ENCODE assay signal across 14 cellular contexts in the genomic region with DNA sequence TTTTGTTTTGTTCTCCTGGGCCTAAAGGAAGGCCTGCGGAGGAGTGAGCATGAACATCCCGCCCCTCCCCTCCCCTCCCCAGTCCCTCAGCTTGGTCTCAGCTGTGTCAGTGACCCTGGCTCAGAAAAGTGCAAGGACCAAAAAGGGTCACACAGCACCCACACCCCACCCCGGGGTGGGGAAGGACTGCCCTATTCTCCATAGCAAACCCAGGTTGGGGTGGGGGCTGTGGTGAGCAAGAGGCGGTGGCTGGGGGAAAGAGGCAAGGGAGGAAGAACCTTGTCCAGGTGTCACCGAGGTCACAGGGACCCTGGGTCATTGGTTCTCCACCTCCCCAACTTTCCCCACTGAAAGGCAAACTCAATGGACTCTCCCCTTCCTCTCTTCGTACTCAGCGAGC. TPM values are rescaled to one million over a fixed set of nuclear protein-coding genes. Genes with fewer than 3 reads are reported as not detected.
DNase-seq lines count a peak whose midpoint lies in the region; ATAC-seq, FAIRE-seq and TF ChIP-seq lines count a peak whose summit lies in the region.
"Had no signal": no experiment of that assay in that cellular context is flagged by ENCODE, and none has a peak within 500 bp of the region (broad histone marks: within the 10 kb centered on the region; RNA-seq: fewer than 3 reads in every experiment).

No MANE protein-coding gene starts in this region.

- H3K27ac ChIP-seq in HUES6 (ENCODE audit: low read depth, low read length) (no peak overlapping the region), H1 (ENCODE audit: low read depth, low read length) (no peak overlapping the region), upper lobe of right lung (no peak overlapping the region), osteoblast (ENCODE audit: low read depth, low read length) (no peak overlapping the region)

- TF ChIP-seq EP300 in H1 (IDR thresholded peaks at IDR 0.05; ENCODE audit: borderline replicate concordance in 1 of 2, low read depth in 2 of 2, low read length in 2 of 2) = no peak

- H3K23me2 ChIP-seq in H1 (ENCODE audit: low read depth, low read length) = peaks cover 4% of the 10 kb centered on the region; the same call in 1 of the 2 replicates

- peak overlapping the region; percentile 56; the same call in 1 of the 2 replicates for H3K4me3 ChIP-seq in HUES6 (ENCODE audit: low read depth, low read length)
- no peak overlapping the region for H3K4me3 ChIP-seq in H1 (ENCODE audit: extremely low read depth in 1 of 4, insufficient read depth in 2 of 4, low read depth in 3 of 4, low read length in 4 of 4)
- H3K4me3 ChIP-seq in upper lobe of right lung = no peak overlapping the region
- no peak overlapping the region for H3K4me3 ChIP-seq in osteoblast (ENCODE audit: insufficient read depth, low read length)

- H3K9me3 Mint-ChIP-seq in nephron progenitor cell = no peaks in the 10 kb centered on the region

- H3K27me3 Mint-ChIP-seq in nephron progenitor cell (ENCODE audit: low read depth, poor library complexity) (peaks cover 21% of the 10 kb centered on the region), T-helper 17 cell (peaks cover 74% of the 10 kb centered on the region)

- TF ChIP-seq RAD21 in H1 (IDR thresholded peaks at IDR 0.05 in 1 of 2, conservative IDR thresholded peaks at IDR 0.05 in 1 of 2; ENCODE audit: low read depth in 2 of 2, low read length in 2 of 2) = no peak

- H2BK12ac ChIP-seq in H1 (ENCODE audit: low read depth, low read length) = peak overlapping the region; percentile 85

- H3K4me1 ChIP-seq in HUES6 (ENCODE audit: control insufficient read depth, insufficient read depth, low read length) (peaks cover 23% of the 10 kb centered on the region; the same call in 1 of the 2 replicates), H1 (replicated peaks in 1 of 4; ENCODE audit: control insufficient read depth in 3 of 4, insufficient read depth in 4 of 4, low read length in 3 of 4) (peaks cover 0 to 13% (median 8%) of the 10 kb centered on the region in 4 experiments; a peak in 6 of 7 replicates), upper lobe of right lung (peaks cover 17% of the 10 kb centered on the region), osteoblast (ENCODE audit: insufficient read depth, low read length) (peaks cover 14% of the 10 kb centered on the region)

- 0 out of 2 replicates have a peak overlapping the region, but pooled peaks have one; percentile 65 for H2AK5ac ChIP-seq in H1 (ENCODE audit: low read depth, low read length)

- DNase-seq in H1 (ENCODE audit: low read depth in 1 of 2, low spot score in 2 of 2) (no peak), nephron progenitor cell (no peak), upper lobe of right lung (peak; percentile 31), osteoblast (ENCODE audit: insufficient read length, low spot score, missing footprints) (no peak), T-helper 17 cell (no peak)
- DNase-seq: C1 segment of cervical spinal cord, DND-41, Karpas-422, NCI-H1436, NCI-H1930, OCI-M1 had no signal

- H4K8ac ChIP-seq in H1 (ENCODE audit: extremely low read depth, insufficient read depth, low read length) = no peak overlapping the region

- H2BK20ac ChIP-seq in H1 (ENCODE audit: low read length) = no peak overlapping the region

- H2AFZ ChIP-seq in H1 (ENCODE audit: low read length) = no peak overlapping the region
- no peak overlapping the region for H2AFZ ChIP-seq in osteoblast (ENCODE audit: low read length)

- no peak overlapping the region for H2BK120ac ChIP-seq in H1 (replicated peaks; ENCODE audit: low read depth, low read length)

- no peak overlapping the region for H3K23ac ChIP-seq in H1 (ENCODE audit: insufficient read length)

- H3K4me1 Mint-ChIP-seq in nephron progenitor cell (peaks cover 62% of the 10 kb centered on the region), T-helper 17 cell (peaks cover 19% of the 10 kb centered on the region)

- no peak overlapping the region for H3K14ac ChIP-seq in H1 (ENCODE audit: insufficient read length)

- H3K36me3 ChIP-seq in HUES6 (ENCODE audit: control insufficient read depth, insufficient read depth, low read length) (no peaks in the 10 kb centered on the region), H1 (ENCODE audit: control insufficient read depth in 2 of 4, insufficient read depth in 4 of 4, low read length in 3 of 4) (no peaks in the 10 kb centered on the region), upper lobe of right lung (no peaks in the 10 kb centered on the region), osteoblast (ENCODE audit: insufficient read depth, low read length) (no peaks in the 10 kb centered on the region)

- ATAC-seq in upper lobe of right lung (no peak), T-helper 17 cell (no peak), HG02678 (IDR thresholded peaks at IDR 0.05; ENCODE audit: unreplicated experiment) (no peak)

- no peak overlapping the region for H3K27ac Mint-ChIP-seq in nephron progenitor cell
- H3K27ac Mint-ChIP-seq in T-helper 17 cell = no peak overlapping the region

- no peak overlapping the region for H3K56ac ChIP-seq in H1 (replicated peaks; ENCODE audit: insufficient read length, low read depth, low read length)

- H3K9ac ChIP-seq in HUES6 (ENCODE audit: low read length) (peak overlapping the region; percentile 74), H1 (replicated peaks in 1 of 4; ENCODE audit: extremely low read depth in 1 of 4, low read depth in 3 of 4, low read length in 3 of 4) (no peak overlapping the region)

- no peaks in the 10 kb centered on the region for H3K36me3 Mint-ChIP-seq in nephron progenitor cell (ENCODE audit: low read depth)
- H3K36me3 Mint-ChIP-seq in T-helper 17 cell (ENCODE audit: low read depth) = peaks cover 5% of the 10 kb centered on the region

- no peak overlapping the region for H4K91ac ChIP-seq in H1 (replicated peaks; ENCODE audit: insufficient read length, low read length)

- no peak for TF ChIP-seq POLR2A in H1 (IDR thresholded peaks at IDR 0.05; ENCODE audit: control extremely low read depth in 1 of 2, low read depth in 2 of 2, low read length in 2 of 2)

- peak overlapping the region in 1 of 2 experiments; percentile 62; a peak in 1 of 4 replicates for H3K4me2 ChIP-seq in H1 (ENCODE audit: insufficient read depth in 1 of 2, low read depth in 2 of 2, low read length in 2 of 2)
- no peak overlapping the region for H3K4me2 ChIP-seq in osteoblast (ENCODE audit: insufficient read depth, low read length)

- intact Hi-C loops in upper lobe of right lung (cut with DNase I) = no loop called here

- FAIRE-seq in H1 (lab: Jason Lieb, UNC) = no peak
- FAIRE-seq: HTR-8/SVneo had no signal

- H3K4me3 Mint-ChIP-seq in nephron progenitor cell (peak overlapping the region; percentile 82), T-helper 17 cell (no peak overlapping the region)

- POLR2A ChIA-PET in H1 (lab: Charles Lee; ENCODE audit: partially characterized antibody) = no interaction called here

- H3K9me3 ChIP-seq in HUES6 (ENCODE audit: control insufficient read depth, insufficient read depth, low read depth, low read length) (no peaks in the 10 kb centered on the region), H1 (ENCODE audit: insufficient read depth in 2 of 2, low read depth in 1 of 2, low read length in 1 of 2) (no peaks in the 10 kb centered on the region), upper lobe of right lung (no peaks in the 10 kb centered on the region), osteoblast (ENCODE audit: low read depth, low read length) (no peaks in the 10 kb centered on the region), T-helper 17 cell (ENCODE audit: control insufficient read depth, low read length, poor library complexity, severe bottlenecking) (no peaks in the 10 kb centered on the region)

- no peak for TF ChIP-seq CTCF in H1 (IDR thresholded peaks at IDR 0.05; ENCODE audit: control extremely low read depth in 1 of 3, insufficient read depth in 1 of 3, low read depth in 1 of 3, low read length in 3 of 3)
- no peak for TF ChIP-seq CTCF in nephron progenitor cell (IDR thresholded peaks at IDR 0.05)
- no peak for TF ChIP-seq CTCF in upper lobe of right lung (IDR thresholded peaks at IDR 0.05)
- no peak for TF ChIP-seq CTCF in osteoblast (IDR thresholded peaks at IDR 0.05; ENCODE audit: extremely low read depth, low read depth, low read length)

- no peaks in the 10 kb centered on the region for H3K79me1 ChIP-seq in H1 (ENCODE audit: low read depth, low read length)

- H3K4ac ChIP-seq in H1 (replicated peaks; ENCODE audit: insufficient read length, low read depth, low read length) = no peak overlapping the region

- H2BK5ac ChIP-seq in H1 (ENCODE audit: low read depth, low read length) = no peak overlapping the region

- no peak overlapping the region for H2BK15ac ChIP-seq in H1 (ENCODE audit: low read length)

- no peak overlapping the region for H3K18ac ChIP-seq in H1 (ENCODE audit: extremely low read depth, low read length)

- peaks cover 27 to 36% of the 10 kb centered on the region in 2 experiments for H4K20me1 ChIP-seq in H1 (replicated peaks in 1 of 2; ENCODE audit: control insufficient read depth in 1 of 2, insufficient read depth in 2 of 2, low read length in 2 of 2)
- H4K20me1 ChIP-seq in osteoblast (ENCODE audit: insufficient read depth, low read length) = no peaks in the 10 kb centered on the region

- peaks cover 97% of the 10 kb centered on the region for H3K27me3 ChIP-seq in HUES6 (ENCODE audit: control insufficient read depth, insufficient read depth, low read length)
- H3K27me3 ChIP-seq in H1 (replicated peaks in 1 of 4; ENCODE audit: control insufficient read depth in 3 of 4, extremely low read depth in 1 of 4, insufficient read depth in 3 of 4, low read length in 3 of 4) = peaks cover 69 to 91% (median 81%) of the 10 kb centered on the region in 4 experiments
- peaks cover 98% of the 10 kb centered on the region for H3K27me3 ChIP-seq in upper lobe of right lung
- H3K27me3 ChIP-seq in osteoblast (ENCODE audit: insufficient read depth, low read length) = peaks cover 32% of the 10 kb centered on the region

- no peak overlapping the region for H4K5ac ChIP-seq in H1 (ENCODE audit: insufficient read length, low read depth, low read length)

- 90% methylated on average over 2 of the region's 7 CpGs; no CpG with 5 or more reads in 1 of the 2 experiments for WGBS in H1 (ENCODE audit: extremely low coverage in 1 of 2, insufficient coverage in 1 of 2, insufficient read length in 1 of 2, insufficient replicate concordance in 2 of 2, low coverage in 1 of 2, low lambda C conversion rate in 2 of 2, missing lambda C conversion rate in 1 of 2), 2 experiments

- CTCF ChIA-PET in H1 (lab: Charles Lee; ENCODE audit: partially characterized antibody) = interaction anchor here (0.8 to 3.6 kb wide), 8 partner anchors 15 to 183 kb away, joined by 3 to 12 read pairs (median 6); no protein-coding TSS in a partner anchor

- H3K79me2 ChIP-seq in H1 (ENCODE audit: control insufficient read depth in 1 of 2, insufficient read depth in 2 of 2, low read length in 2 of 2) (no peaks in the 10 kb centered on the region), osteoblast (ENCODE audit: insufficient read depth, low read length) (no peaks in the 10 kb centered on the region)

RNA-seq across cellular contexts. Expression of gene MSX1, which starts 7.6 kb away (rescaled TPM):
- total RNA-seq in H1 (2021; fragmentation: NEBNext Ultra II Directional; extraction: Animal tissue kit (Norgen Biotek cat#: 25700)) = not detected in 2 replicates
- polyA plus RNA-seq in H1 (2011; rRNA removed) = 0.47 and 0.75 TPM in 2 replicates
- 0.34 TPM for polyA plus RNA-seq in H1 (2011; cell fraction: cytosol; rRNA removed)
- polyA plus RNA-seq in H1 (2011; cell fraction: nucleus; rRNA removed) = 2.0 TPM
- 0.23 to 0.44 TPM (median 0.34 TPM) in 4 replicates for polyA plus RNA-seq in H1 (2012, experiment 1 of 2)
- polyA plus RNA-seq in H1 (2012, experiment 2 of 2) = 0.55 TPM
- polyA plus RNA-seq in H1 (2013, experiment 1 of 2) = 0.24 TPM
- polyA plus RNA-seq in H1 (2013, experiment 2 of 2) = 0.26 TPM
- polyA minus RNA-seq in H1 (2011; rRNA and poly(A)+ RNA removed) = not detected in 2 replicates
- polyA minus RNA-seq in H1 (2011; cell fraction: cytosol; rRNA and poly(A)+ RNA removed) = not detected
- polyA minus RNA-seq in H1 (2011; cell fraction: nucleus; rRNA and poly(A)+ RNA removed) = 0.30 TPM
- total RNA-seq in upper lobe of right lung (2.5 TPM), osteoblast (2.9 and 3.8 TPM in 2 replicates), T-helper 17 cell (not detected)
